In the genomic region with DNA sequence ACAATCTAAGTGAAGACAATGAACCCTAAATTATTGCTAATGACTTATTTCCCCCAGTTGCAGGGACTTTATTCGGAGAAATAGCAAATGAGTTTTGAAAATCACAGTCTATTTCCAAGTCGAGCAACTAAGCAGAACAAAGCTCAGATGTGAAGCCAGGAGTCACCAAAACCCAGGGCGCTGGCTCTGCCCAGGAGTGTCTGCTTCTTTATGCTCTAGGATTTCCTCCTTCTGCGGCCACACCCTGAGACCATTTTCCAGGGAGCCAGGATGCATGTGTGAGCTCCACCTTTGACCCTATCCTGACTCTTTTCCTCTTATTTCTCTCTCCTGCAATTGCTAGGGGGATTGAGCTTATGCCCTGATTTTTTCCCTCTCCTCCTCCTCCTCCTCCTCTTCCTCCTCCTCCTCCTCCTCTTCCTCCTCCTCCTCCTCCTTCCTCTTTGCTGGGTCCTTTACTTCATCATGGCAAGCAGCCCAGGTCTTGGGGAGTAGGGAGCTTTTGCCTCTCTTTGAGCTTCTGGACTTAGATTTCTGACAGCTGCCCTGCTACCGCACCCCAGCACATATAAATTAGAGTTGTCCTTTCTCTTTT, we compare ENCODE assay signal across 18 cellular contexts.
DNase-seq lines count a peak whose midpoint lies in the region; ATAC-seq and TF ChIP-seq lines count a peak whose summit lies in the region.
"Had no signal": no experiment of that assay in that cellular context is flagged by ENCODE, and none has a peak within 500 bp of the region (broad histone marks: within the 10 kb centered on the region; RNA-seq: fewer than 3 reads in every experiment).

No MANE protein-coding gene starts in this region.

- intact Hi-C loops in right cardiac atrium (cut with DNase I), result no loop called here
- intact Hi-C loops in transverse colon (cut with DNase I; ENCODE audit: low total_unique reads), result no loop called here

- H3K79me2 ChIP-seq in GM23248 (ENCODE audit: insufficient read depth), result no peaks in the 10 kb centered on the region

- DNase-seq in DMS53 (lab: John Stamatoyannopoulos, UW) (peak; percentile 16), DMS53 treated with DMSO at 0.1 percent for 48 hours (lab: John Stamatoyannopoulos, UW; ENCODE audit: unreplicated experiment) (no peak), Peyer's patch (peak in 2 of 3 donors; percentile 57 to 58), right cardiac atrium (peak; percentile 50 to 58 (median 57)), transverse colon (peak; percentile 68), GM23248 (no peak), GM03348 (ENCODE audit: low spot score) (no peak)
- DNase-seq: DMS153, NCI-H2107, NCI-H226, NCI-H526, RPMI8226 had no signal

- H3K27ac ChIP-seq in Peyer's patch, result no peak overlapping the region
- H3K27ac ChIP-seq in right cardiac atrium (ENCODE audit: low read length), result no peak overlapping the region
- peak overlapping the region in 3 of 4 donors; percentile 5 to 38 (median 36) for H3K27ac ChIP-seq in transverse colon
- H3K27ac ChIP-seq in GM23248, result no peak overlapping the region
- H3K27ac ChIP-seq: 22Rv1; BLaER1 treated with 17β-estradiol and CSF1 and Interleukin-3, amounts not matched to agents 10 nM and 100 nM; SJSA1 had no signal

- H3K9me3 ChIP-seq in Peyer's patch (no peaks in the 10 kb centered on the region), right cardiac atrium (ENCODE audit: control insufficient read depth, low read length) (no peaks in the 10 kb centered on the region), transverse colon (no peaks in the 10 kb centered on the region), GM23248 (ENCODE audit: low read depth) (no peaks in the 10 kb centered on the region)
- H3K9me3 ChIP-seq: BLaER1 treated with 17β-estradiol and CSF1 and Interleukin-3, amounts not matched to agents 10 nM and 100 nM; HAP-1; SJSA1 had no signal

- no peak overlapping the region for H2AFZ ChIP-seq in GM23248

- H3F3A ChIP-seq in GM23248 (ENCODE audit: insufficient read depth), result no peaks in the 10 kb centered on the region

- H3K4me3 ChIP-seq in Peyer's patch (no peak overlapping the region), right cardiac atrium (ENCODE audit: low read length) (no peak overlapping the region), transverse colon (no peak overlapping the region), GM23248 (no peak overlapping the region)
- H3K4me3 ChIP-seq: BLaER1 treated with 17β-estradiol and CSF1 and Interleukin-3, amounts not matched to agents 10 nM and 100 nM; GM12878; HAP-1; SJSA1 had no signal

- no peak for TF ChIP-seq POLR2A in Peyer's patch (IDR thresholded peaks at IDR 0.05)
- no peak for TF ChIP-seq POLR2A in transverse colon (IDR thresholded peaks at IDR 0.05)

- H3K9me2 ChIP-seq in GM23248 (ENCODE audit: insufficient read depth), result no peaks in the 10 kb centered on the region

- no peaks in the 10 kb centered on the region for H3K4me1 ChIP-seq in Peyer's patch
- H3K4me1 ChIP-seq in right cardiac atrium (ENCODE audit: control insufficient read depth, insufficient read depth, low read length), result no peaks in the 10 kb centered on the region
- peaks cover 0 to 13% (median 2%) of the 10 kb centered on the region in 4 donors for H3K4me1 ChIP-seq in transverse colon
- H3K4me1 ChIP-seq in GM23248 (ENCODE audit: insufficient read depth), result peaks cover 10% of the 10 kb centered on the region
- H3K4me1 ChIP-seq: BLaER1 treated with 17β-estradiol and CSF1 and Interleukin-3, amounts not matched to agents 10 nM and 100 nM; HAP-1; SJSA1 had no signal

- no peak overlapping the region for H3K4me2 ChIP-seq in GM23248 (ENCODE audit: unreplicated experiment)
- H3K4me2 ChIP-seq: BLaER1 treated with 17β-estradiol and CSF1 and Interleukin-3, amounts not matched to agents 10 nM and 100 nM had no signal

- H4K20me1 ChIP-seq in GM23248 (ENCODE audit: insufficient read depth), result no peaks in the 10 kb centered on the region
- H4K20me1 ChIP-seq: BLaER1 treated with 17β-estradiol and CSF1 and Interleukin-3, amounts not matched to agents 10 nM and 100 nM had no signal

- TF ChIP-seq CTCF in Peyer's patch (IDR thresholded peaks at IDR 0.05) (no peak), transverse colon (IDR thresholded peaks at IDR 0.05) (no peak)

- 49% methylated on average over 5 of the region's 5 CpGs for WGBS in right cardiac atrium
- WGBS in transverse colon (ENCODE audit: low coverage in 1 of 2), 2 donors, result 35 to 40% methylated on average over 2 to 5 of the region's 5 CpGs
- WGBS in GM23248 (ENCODE audit: low coverage in 1 of 2, low lambda C conversion rate in 2 of 2, missing lambda C conversion rate in 2 of 2), 2 experiments, result 58 to 59% methylated on average over 5 of the region's 5 CpGs

- H3K36me3 ChIP-seq in Peyer's patch (no peaks in the 10 kb centered on the region), transverse colon (no peaks in the 10 kb centered on the region), GM23248 (ENCODE audit: low read depth) (no peaks in the 10 kb centered on the region)
- H3K36me3 ChIP-seq: BLaER1 treated with 17β-estradiol and CSF1 and Interleukin-3, amounts not matched to agents 10 nM and 100 nM; HAP-1; SJSA1 had no signal

- in situ Hi-C loops in transverse colon (cut with MboI; ENCODE audit: low pct_ligation_motif_present in 1 of 4, low pct_unique_long_range_greater_than_20kb in 1 of 4, low sequenced_read_pairs in 3 of 4) (no loop called here), GM23248 (cut with MboI) (no loop called here)

- H3K27me3 ChIP-seq in Peyer's patch (no peaks in the 10 kb centered on the region), right cardiac atrium (ENCODE audit: control insufficient read depth, insufficient read depth) (no peaks in the 10 kb centered on the region), transverse colon (no peaks in the 10 kb centered on the region), GM23248 (replicated peaks; ENCODE audit: insufficient read depth) (no peaks in the 10 kb centered on the region)
- H3K27me3 ChIP-seq: BLaER1 treated with 17β-estradiol and CSF1 and Interleukin-3, amounts not matched to agents 10 nM and 100 nM; SJSA1 had no signal

- no peak for TF ChIP-seq EP300 in transverse colon (IDR thresholded peaks at IDR 0.05; ENCODE audit: low read depth)

- H3K9ac ChIP-seq in GM23248, result no peak overlapping the region
- H3K9ac ChIP-seq: BLaER1 treated with 17β-estradiol and CSF1 and Interleukin-3, amounts not matched to agents 10 nM and 100 nM had no signal

- ATAC-seq in right cardiac atrium (peak; percentile 82 to 96), GM18861 (IDR thresholded peaks at IDR 0.05; ENCODE audit: unreplicated experiment) (no peak)
- ATAC-seq: GM12878 had no signal

Comparison
In these comparisons a context has a peak if more than half of its experiments do, and no peak if none do; other contexts are left out.
1. DNase-seq: peak in DMS53 (single experiment), Peyer's patch (2 of 3), right cardiac atrium (3 of 3) and transverse colon (single experiment); none in DMS53 treated with DMSO at 0.1 percent for 48 hours (single experiment), GM23248 (single experiment) and GM03348 (single experiment).
2. H3K27ac ChIP-seq: peak in transverse colon (3 of 4); none in Peyer's patch (0 of 4), right cardiac atrium (single experiment) and GM23248 (single experiment).